In genomic region chr6:2563635-2564034, GRCh38 we compare ENCODE assay signal across 9 cellular contexts.
DNase-seq lines count a peak whose midpoint lies in the region; ATAC-seq and TF ChIP-seq lines count a peak whose summit lies in the region.
"Had no signal": no experiment of that assay in that cellular context is flagged by ENCODE, and none has a peak within 500 bp of the region (broad histone marks: within the 10 kb centered on the region; RNA-seq: fewer than 3 reads in every experiment).

No MANE protein-coding gene starts in this region.

- H3K4me1 ChIP-seq in left lung = peaks cover 0 to 6% of the 10 kb centered on the region in 2 donors

- H3K27me3 ChIP-seq in left lung = no peaks in the 10 kb centered on the region

- CTCF ChIA-PET in RWPE1 (lab: Yijun Ruan, JAX) = no interaction called here

- TF ChIP-seq CTCF in left lung (IDR thresholded peaks at IDR 0.05) (no peak), RWPE1 (conservative IDR thresholded peaks at IDR 0.05; ENCODE audit: low read depth) (no peak)

- no peaks in the 10 kb centered on the region for H3K36me3 ChIP-seq in left lung

- no peak overlapping the region for H3K4me3 ChIP-seq in left lung

- intact Hi-C loops in left lung (cut with DNase I) = no loop called here

- peak; percentile 10 for DNase-seq in HT1080 (ENCODE audit: low read depth)
- DNase-seq in left lung = no peak
- no peak for DNase-seq in NCI-H1436 treated with DMSO at 0.1 percent for 48 hours (lab: John Stamatoyannopoulos, UW)
- no peak for DNase-seq in NCI-H1694 (lab: John Stamatoyannopoulos, UW)
- DNase-seq in NCI-H1105 (lab: John Stamatoyannopoulos, UW) = no peak
- DNase-seq in RWPE1 (ENCODE audit: low spot score) = no peak
- DNase-seq: NCI-H446 had no signal

- POLR2A ChIA-PET in RWPE1 (lab: Yijun Ruan, JAX; ENCODE audit: low non-redundant PET) = no interaction called here

- no peaks in the 10 kb centered on the region for H3K9me3 ChIP-seq in left lung

- ATAC-seq in GM18858 (IDR thresholded peaks at IDR 0.05; ENCODE audit: unreplicated experiment) (peak; percentile 85), GM21447 (IDR thresholded peaks at IDR 0.05; ENCODE audit: unreplicated experiment) (peak; percentile 87), left lung (peak; percentile 92)

- H3K27ac ChIP-seq in left lung (peak overlapping the region in 1 of 2 donors; percentile 53), RWPE1 (no peak overlapping the region)
